Comparison of ENCODE assay signal across 27 cellular contexts in the genomic region with DNA sequence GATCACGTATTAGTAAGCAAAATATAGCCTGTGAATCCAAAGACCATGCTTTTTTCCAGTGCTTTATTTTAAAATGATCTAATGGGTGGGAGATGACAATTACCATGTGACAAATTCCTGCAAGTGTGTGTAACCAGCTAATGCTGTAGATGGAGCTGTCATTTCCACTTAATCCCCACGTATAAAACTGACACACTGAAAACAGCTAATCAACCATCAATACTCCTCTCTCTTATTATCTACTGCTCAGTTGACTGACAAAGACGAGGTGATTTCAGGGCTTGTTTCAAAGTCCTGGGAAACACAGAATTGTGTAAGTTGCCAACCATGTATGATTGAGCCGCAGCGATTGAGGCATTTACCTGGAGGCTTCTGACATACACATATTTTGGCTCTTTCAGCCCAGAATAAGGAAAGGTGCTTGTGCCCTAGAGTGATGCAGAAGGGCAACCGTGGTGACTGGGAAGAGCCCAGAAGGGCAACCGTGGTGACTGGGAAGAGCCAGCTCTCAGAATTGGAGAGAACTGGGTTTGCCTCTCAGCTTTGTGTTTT. TPM values are rescaled to one million over a fixed set of nuclear protein-coding genes. Genes with fewer than 3 reads are reported as not detected.
"Had no signal": no experiment of that assay in that cellular context is flagged by ENCODE, and none has a peak within 500 bp of the region (broad histone marks: within the 10 kb centered on the region; RNA-seq: fewer than 3 reads in every experiment).

No MANE protein-coding gene starts in this region.

- H3K9me3 ChIP-seq: ascending aorta had no signal

- H3K4me1 ChIP-seq: ascending aorta had no signal

- H3K36me3 ChIP-seq: ascending aorta, cardiac muscle cell had no signal

- H3K4me3 ChIP-seq: ascending aorta, cardiac muscle cell, SK-N-MC had no signal

- ATAC-seq: activated CD4-positive, CD25-positive, alpha-beta regulatory T cell treated with anti-CD3 and anti-CD28 coated beads, Interleukin-2, amount 50 U/mL, for 24 hours; activated CD8-positive, alpha-beta T cell treated with anti-CD3 and anti-CD28 coated beads, Interleukin-2, amount 10 ng/mL, durations not matched to agents 7 days and 5 days; activated naive CD4-positive, alpha-beta T cell treated with anti-CD3 and anti-CD28 coated beads, Interleukin-2, amount 50 U/mL, for 72 hours; activated naive CD8-positive, alpha-beta T cell treated with anti-CD3 and anti-CD28 coated beads, Interleukin-2, amount 50 U/mL, for 24 hours; T-cell had no signal

- DNase-seq: activated CD4-positive, alpha-beta T cell treated with anti-CD3 and anti-CD28 coated beads for 48 hours; activated CD4-positive, alpha-beta T cell treated with anti-CD3 and anti-CD28 coated beads, Interleukin-2, amount 50 U/mL, for 4 hours; activated CD8-positive, alpha-beta memory T cell treated with anti-CD3 and anti-CD28 coated beads, Interleukin-2, amount 50 U/mL, for 48 hours; activated CD8-positive, alpha-beta T cell treated with anti-CD3 and anti-CD28 coated beads, Interleukin-2, amount 10 ng/mL, durations not matched to agents 7 days and 5 days; activated effector memory CD4-positive, alpha-beta T cell treated with anti-CD3 and anti-CD28 coated beads, Interleukin-2, amount 50 U/mL, for 16 hours; activated naive CD4-positive, alpha-beta T cell treated with Interleukin-2 at 50 U/mL for 16 hours; activated naive CD8-positive, alpha-beta T cell treated with anti-CD3 and anti-CD28 coated beads, Interleukin-2, amount 50 U/mL, for 24 hours; activated T-cell treated with anti-CD3 and anti-CD28 coated beads, Interleukin-2, amount 50 U/mL, for 24 hours; amniotic stem cell; KG1; NCI-H1092; NCI-H1417 treated with DMSO at 0.1 percent for 48 hours; NCI-H187; NCI-H2081; NCI-H510A treated with DMSO at 0.1 percent for 48 hours; SIG-M5; T-cell had no signal

- H3K27me3 ChIP-seq: ascending aorta, cardiac muscle cell had no signal

- H3K27ac ChIP-seq: ascending aorta, cardiac muscle cell, SK-N-MC had no signal

RNA-seq across cellular contexts. Expression of a gene that starts 9.7 kb away (rescaled TPM):
- total RNA-seq: activated CD8-positive, alpha-beta T cell treated with anti-CD3 and anti-CD28 coated beads, Interleukin-2, amount 10 ng/mL, durations not matched to agents 7 days and 5 days; activated naive CD4-positive, alpha-beta T cell treated with anti-CD3 and anti-CD28 coated beads, Interleukin-2, amount 50 U/mL, for 72 hours; ascending aorta; cardiac muscle cell; LHCN-M2; M059J; RPMI7951; T-cell; T-helper 2 cell treated with Interferon-gamma antibody and Interleukin-4, amounts not matched to agents 100 ng/mL and 5 ng/mL, for 36 hours had no signal
- polyA plus RNA-seq: IgD-negative memory B cell had no signal
